Comparison of ENCODE assay signal across 8 cellular contexts in genomic region chr15:28831897-28832587, GRCh38. TPM values are rescaled to one million over a fixed set of nuclear protein-coding genes. Genes with fewer than 3 reads are reported as not detected.
DNase-seq lines count a peak whose midpoint lies in the region; ATAC-seq and TF ChIP-seq lines count a peak whose summit lies in the region.
"Not testable (repeated sequence)": the region's sequence is repeated elsewhere in the genome, so short reads cannot be mapped to it uniquely, and the experiment has no call there.

No MANE protein-coding gene starts in this region.

- H3K27me3 ChIP-seq in CD8-positive, alpha-beta memory T cell (ENCODE audit: insufficient read depth, low read length, poor library complexity, severe bottlenecking); SJSA1 (replicated peaks); parathyroid adenoma (ENCODE audit: control insufficient read depth, insufficient read depth, low read length): not testable (repeated sequence)

- H3K27ac Mint-ChIP-seq in CD8-positive, alpha-beta memory T cell, result peak overlapping the region; percentile 10 to 94 (median 79)
- H3K27ac Mint-ChIP-seq in dendritic cell treated with granulocyte-macrophage colony-stimulating factor and Interleukin-4, amounts not matched to agents 40 ng/mL and 50 ng/mL, for 4 days, result not testable (repeated sequence)

- H3K4me1 Mint-ChIP-seq in CD8-positive, alpha-beta memory T cell; activated T-cell treated with anti-CD3 and anti-CD28 coated beads, Interleukin-2, amount 50 U/mL, for 4 hours (ENCODE audit: low read depth): not testable (repeated sequence)
- peaks cover 11% of the 10 kb centered on the region for H3K4me1 Mint-ChIP-seq in dendritic cell treated with granulocyte-macrophage colony-stimulating factor and Interleukin-4, amounts not matched to agents 40 ng/mL and 50 ng/mL, for 4 days (ENCODE audit: low read depth)

- not testable (repeated sequence) for H3K9ac ChIP-seq in parathyroid adenoma

- not testable (repeated sequence) for H3K27ac ChIP-seq in CD8-positive, alpha-beta memory T cell (ENCODE audit: low read depth, low read length); SJSA1; parathyroid adenoma

- not testable (repeated sequence) for H3K27me3 Mint-ChIP-seq in CD8-positive, alpha-beta memory T cell; activated T-cell treated with anti-CD3 and anti-CD28 coated beads, Interleukin-2, amount 50 U/mL, for 4 hours (ENCODE audit: low read depth)
- H3K27me3 Mint-ChIP-seq in dendritic cell treated with granulocyte-macrophage colony-stimulating factor and Interleukin-4, amounts not matched to agents 40 ng/mL and 50 ng/mL, for 4 days, result peaks cover 19% of the 10 kb centered on the region

- TF ChIP-seq CTCF in parathyroid adenoma (IDR thresholded peaks at IDR 0.05), result not testable (repeated sequence)

- ATAC-seq in activated T-cell treated with anti-CD3 and anti-CD28 coated beads, Interleukin-2, amount 50 U/mL, for 4 hours, result peak; percentile 95

- H3K4me3 ChIP-seq in CD8-positive, alpha-beta memory T cell (ENCODE audit: low read length), result peak overlapping the region; percentile 53
- H3K4me3 ChIP-seq in SJSA1, result peak overlapping the region; percentile 39
- H3K4me3 ChIP-seq in parathyroid adenoma (ENCODE audit: low read depth, low read length), result not testable (repeated sequence)

- intact Hi-C loops in dendritic cell treated with granulocyte-macrophage colony-stimulating factor and Interleukin-4, amounts not matched to agents 40 ng/mL and 50 ng/mL, for 4 days (cut with micrococcal nuclease), result not testable (repeated sequence)

- not testable (repeated sequence) for H3K79me2 ChIP-seq in parathyroid adenoma

- H3K9me3 ChIP-seq in CD8-positive, alpha-beta memory T cell (ENCODE audit: low read length); SJSA1 (replicated peaks); parathyroid adenoma (ENCODE audit: control insufficient read depth, low read length): not testable (repeated sequence)

- POLR2A ChIA-PET in CD8-positive, alpha-beta memory T cell (lab: Charles Lee), result not testable (repeated sequence)

- DNase-seq in CD8-positive, alpha-beta memory T cell, result peak; percentile 26 to 83 (median 60)
- peak; percentile 91 for DNase-seq in MV-4-11 (lab: John Stamatoyannopoulos, UW)
- peak; percentile 72 to 79 for DNase-seq in SJSA1 (ENCODE audit: low read depth in 1 of 2, low spot score in 2 of 2)
- peak; percentile 56 for DNase-seq in activated T-cell treated with anti-CD3 and anti-CD28 coated beads, Interleukin-2, amount 50 U/mL, for 4 hours
- DNase-seq in iPS DF 19.7 (ENCODE audit: low read depth, low spot score), result peak; percentile 56
- peak; percentile 75 for DNase-seq in stimulated activated CD8-positive, alpha-beta memory T cell treated with anti-CD3 and anti-CD28 coated beads, Interleukin-4, amount 100 ng/mL, for 48 hours

- peak overlapping the region; percentile 47 for H3K4me2 ChIP-seq in parathyroid adenoma (ENCODE audit: low read length)

- H3K4me1 ChIP-seq in CD8-positive, alpha-beta memory T cell (ENCODE audit: insufficient read depth, low read length); SJSA1 (replicated peaks); parathyroid adenoma: not testable (repeated sequence)

- H2AFZ ChIP-seq in parathyroid adenoma, result peak overlapping the region; percentile 53

- H3K9me3 Mint-ChIP-seq in CD8-positive, alpha-beta memory T cell; activated T-cell treated with anti-CD3 and anti-CD28 coated beads, Interleukin-2, amount 50 U/mL, for 4 hours; dendritic cell treated with granulocyte-macrophage colony-stimulating factor and Interleukin-4, amounts not matched to agents 40 ng/mL and 50 ng/mL, for 4 days: not testable (repeated sequence)

- not testable (repeated sequence) for H3K36me3 ChIP-seq in CD8-positive, alpha-beta memory T cell (ENCODE audit: insufficient read depth, low read length); SJSA1; parathyroid adenoma (ENCODE audit: control insufficient read depth, insufficient read depth, low read length)

- CTCF ChIA-PET in CD8-positive, alpha-beta memory T cell (lab: Charles Lee), result not testable (repeated sequence)

- H3K4me3 Mint-ChIP-seq in CD8-positive, alpha-beta memory T cell, result peak overlapping the region; percentile 78 to 94 (median 88)
- H3K4me3 Mint-ChIP-seq in activated T-cell treated with anti-CD3 and anti-CD28 coated beads, Interleukin-2, amount 50 U/mL, for 4 hours, result peak overlapping the region; percentile 81
- H3K4me3 Mint-ChIP-seq in dendritic cell treated with granulocyte-macrophage colony-stimulating factor and Interleukin-4, amounts not matched to agents 40 ng/mL and 50 ng/mL, for 4 days, result peak overlapping the region; percentile 73

- not testable (repeated sequence) for H3K36me3 Mint-ChIP-seq in CD8-positive, alpha-beta memory T cell; activated T-cell treated with anti-CD3 and anti-CD28 coated beads, Interleukin-2, amount 50 U/mL, for 4 hours (ENCODE audit: insufficient read depth); dendritic cell treated with granulocyte-macrophage colony-stimulating factor and Interleukin-4, amounts not matched to agents 40 ng/mL and 50 ng/mL, for 4 days (ENCODE audit: low read depth)

RNA-seq across cellular contexts. Expression of gene GOLGA6L7, which starts 16.4 kb away (rescaled TPM):
- not detected for total RNA-seq in CD8-positive, alpha-beta memory T cell
- polyA plus RNA-seq in CD8-positive, alpha-beta memory T cell, result not detected
- total RNA-seq in SJSA1 (2014; rRNA removed; shearing (Covaris generic)), result not detected in 2 replicates
- not detected for total RNA-seq in activated T-cell treated with anti-CD3 and anti-CD28 coated beads, Interleukin-2, amount 50 U/mL, for 4 hours

RNA-seq across cellular contexts. Expression of gene APBA2, which starts 53.7 kb away (rescaled TPM):
- total RNA-seq in CD8-positive, alpha-beta memory T cell, result 10 to 100 TPM; 15.7 to 18.0 TPM
- polyA plus RNA-seq in CD8-positive, alpha-beta memory T cell, result 38.8 TPM
- total RNA-seq in SJSA1 (2014; rRNA removed; shearing (Covaris generic)), result 51.9 and 53.3 TPM in 2 replicates
- 10 to 100 TPM; 11.0 to 14.7 (median 14.5) TPM for total RNA-seq in activated T-cell treated with anti-CD3 and anti-CD28 coated beads, Interleukin-2, amount 50 U/mL, for 4 hours
